ENCODE assay signal across 24 cellular contexts in the genomic region with DNA sequence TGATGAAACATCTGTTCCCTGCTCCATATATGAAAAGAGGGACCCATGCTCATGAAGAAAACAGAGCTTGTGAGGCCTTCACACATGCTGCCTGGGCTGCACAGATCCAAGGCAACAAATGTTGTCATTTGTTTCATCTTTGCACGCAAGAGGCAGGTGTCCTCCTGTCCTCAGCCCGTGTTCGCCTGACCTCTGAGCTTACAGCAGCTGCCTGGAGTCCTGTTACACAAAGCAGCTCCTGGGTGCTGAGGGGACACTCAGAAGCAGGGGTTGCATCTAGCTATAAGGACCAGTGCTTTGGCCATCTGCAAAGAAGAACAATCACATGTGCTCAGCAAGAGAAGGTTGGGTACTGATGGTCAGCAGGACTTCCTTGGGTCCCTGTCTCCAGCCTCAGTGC.
DNase-seq lines count a peak whose midpoint lies in the region; ATAC-seq lines count a peak whose summit lies in the region.
"Had no signal": no experiment of that assay in that cellular context is flagged by ENCODE, and none has a peak within 500 bp of the region (broad histone marks: within the 10 kb centered on the region; RNA-seq: fewer than 3 reads in every experiment).

No MANE protein-coding gene starts in this region.

- H3K27me3 ChIP-seq in neuronal stem cell (ENCODE audit: control insufficient read depth in 3 of 3, insufficient read depth in 3 of 3, low read depth in 1 of 3, low read length in 3 of 3): no peaks in the 10 kb centered on the region
- H3K27me3 ChIP-seq: BLaER1, body of pancreas, dorsolateral prefrontal cortex, transverse colon had no signal

- no peak for ATAC-seq in left cardiac atrium
- ATAC-seq: body of pancreas; esophagus mucosa; natural killer cell; Panc1; stimulated activated naive B cell treated with anti-CD40 and anti-IgM and Interleukin-4, amounts not matched to agents 10 μg/mL and 1 μg/mL and 100 μg/mL, for 72 hours had no signal

- H3K79me1 ChIP-seq in neuronal stem cell (ENCODE audit: low read depth, low read length): no peaks in the 10 kb centered on the region

- no peaks in the 10 kb centered on the region for H3K36me3 ChIP-seq in neuronal stem cell (replicated peaks in 1 of 2; ENCODE audit: control insufficient read depth in 2 of 2, insufficient read depth in 2 of 2, low read length in 2 of 2)
- H3K36me3 ChIP-seq: BLaER1, transverse colon had no signal

- H3K4ac ChIP-seq in neuronal stem cell (ENCODE audit: low read length): no peak overlapping the region

- H3K9me3 ChIP-seq in neuronal stem cell (replicated peaks in 1 of 2; ENCODE audit: control insufficient read depth in 2 of 2, insufficient read depth in 1 of 2, low read depth in 1 of 2, low read length in 2 of 2): no peaks in the 10 kb centered on the region
- H3K9me3 ChIP-seq: body of pancreas, transverse colon had no signal

- WGBS in neuronal stem cell (ENCODE audit: extremely low coverage in 2 of 2, insufficient read length in 2 of 2, insufficient replicate concordance in 1 of 2), 2 donors: no CpG with 5 or more reads among the region's 3 CpGs

- no peak overlapping the region for H3K23ac ChIP-seq in neuronal stem cell (ENCODE audit: low read depth, low read length, poor library complexity)

- H3K14ac ChIP-seq in neuronal stem cell (ENCODE audit: low read length): no peak overlapping the region

- H2BK15ac ChIP-seq in neuronal stem cell (ENCODE audit: low read length): no peak overlapping the region

- no peak overlapping the region for H2BK120ac ChIP-seq in neuronal stem cell (ENCODE audit: low read depth, low read length)

- peaks cover 4 to 6% of the 10 kb centered on the region in 2 donors for H3K4me1 ChIP-seq in neuronal stem cell (ENCODE audit: control insufficient read depth in 2 of 2, insufficient read depth in 1 of 2, low read depth in 1 of 2, low read length in 2 of 2)
- H3K4me1 ChIP-seq: BLaER1, transverse colon had no signal

- no peak overlapping the region for H3K4me2 ChIP-seq in neuronal stem cell (ENCODE audit: insufficient read depth, low read length, poor library complexity, severe bottlenecking)
- H3K4me2 ChIP-seq: BLaER1, KMS-11 had no signal

- peak overlapping the region; percentile 37 for H2AFZ ChIP-seq in neuronal stem cell (ENCODE audit: low read length)

- DNase-seq in DMS 273 (lab: John Stamatoyannopoulos, UW; ENCODE audit: unreplicated experiment): peak; percentile 81
- DNase-seq in DMS 273 treated with DMSO at 0.1 percent for 48 hours (lab: John Stamatoyannopoulos, UW): no peak
- peak; percentile 57 for DNase-seq in NCI-H2029 treated with DMSO at 0.1 percent for 48 hours (lab: John Stamatoyannopoulos, UW)
- DNase-seq in NCI-H82 treated with DMSO at 0.1 percent for 48 hours (lab: John Stamatoyannopoulos, UW; ENCODE audit: unreplicated experiment): peak; percentile 51
- no peak for DNase-seq in neuronal stem cell (ENCODE audit: low spot score)
- no peak for DNase-seq in left cardiac atrium
- DNase-seq in HuH-7 (ENCODE audit: low spot score): no peak
- DNase-seq in activated T-cell treated with anti-CD3 and anti-CD28 coated beads, Interleukin-2, amount 50 U/mL, for 48 hours: no peak
- DNase-seq: activated CD4-positive, alpha-beta T cell treated with anti-CD3 and anti-CD28 coated beads, Interleukin-2, amount 50 U/mL, for 4 hours; activated T-cell treated with anti-CD3 and anti-CD28 coated beads, Interleukin-2, amount 50 U/mL, for 1 hour; body of pancreas; dorsolateral prefrontal cortex; EL; natural killer cell; NCI-H446; stimulated activated CD4-positive, alpha-beta T cell treated with anti-CD3 and anti-CD28 coated beads, Interleukin-12 subunit alpha, Interleukin-12 subunit beta, amount 100 ng/mL, for 4 hours; stimulated activated naive B cell treated with anti-CD40 and anti-IgM and Interleukin-4, amounts not matched to agents 10 μg/mL and 1 μg/mL and 100 μg/mL, for 72 hours; transverse colon had no signal

- H3K18ac ChIP-seq in neuronal stem cell (ENCODE audit: low read length): no peak overlapping the region

- intact Hi-C loops in left cardiac atrium (cut with DNase I): no loop called here

- H4K8ac ChIP-seq in neuronal stem cell (ENCODE audit: low read depth, low read length): no peak overlapping the region

- no peak overlapping the region for H3K9ac ChIP-seq in neuronal stem cell (ENCODE audit: low read depth, low read length, poor library complexity)
- H3K9ac ChIP-seq: BLaER1, KMS-11 had no signal

- no peak overlapping the region for H4K91ac ChIP-seq in neuronal stem cell (ENCODE audit: low read depth, low read length, poor library complexity)

- no peak overlapping the region for H2BK5ac ChIP-seq in neuronal stem cell (ENCODE audit: low read length)

- H3K4me3 ChIP-seq in neuronal stem cell (ENCODE audit: low read length in 2 of 2): no peak overlapping the region
- H3K4me3 ChIP-seq: BLaER1, body of pancreas, dorsolateral prefrontal cortex, lung, transverse colon had no signal

- H3K27ac ChIP-seq in neuronal stem cell (replicated peaks; ENCODE audit: low read length): peak overlapping the region; percentile 26
- H3K27ac ChIP-seq: 22Rv1, BLaER1, body of pancreas, KMS-11, transverse colon had no signal

- H2BK12ac ChIP-seq in neuronal stem cell (ENCODE audit: low read length): no peak overlapping the region

- no peak overlapping the region for H2AK5ac ChIP-seq in neuronal stem cell (ENCODE audit: low read depth, low read length)

Comparison
In these comparisons a context has a peak if more than half of its experiments do, and no peak if none do; other contexts are left out.
1. DNase-seq: peak in DMS 273 (single experiment), NCI-H2029 treated with DMSO at 0.1 percent for 48 hours (single experiment) and NCI-H82 treated with DMSO at 0.1 percent for 48 hours (single experiment); none in DMS 273 treated with DMSO at 0.1 percent for 48 hours (single experiment), neuronal stem cell (single experiment), left cardiac atrium (single experiment), HuH-7 (single experiment) and activated T-cell treated with anti-CD3 and anti-CD28 coated beads, Interleukin-2, amount 50 U/mL, for 48 hours (0 of 2).